In the genomic region with DNA sequence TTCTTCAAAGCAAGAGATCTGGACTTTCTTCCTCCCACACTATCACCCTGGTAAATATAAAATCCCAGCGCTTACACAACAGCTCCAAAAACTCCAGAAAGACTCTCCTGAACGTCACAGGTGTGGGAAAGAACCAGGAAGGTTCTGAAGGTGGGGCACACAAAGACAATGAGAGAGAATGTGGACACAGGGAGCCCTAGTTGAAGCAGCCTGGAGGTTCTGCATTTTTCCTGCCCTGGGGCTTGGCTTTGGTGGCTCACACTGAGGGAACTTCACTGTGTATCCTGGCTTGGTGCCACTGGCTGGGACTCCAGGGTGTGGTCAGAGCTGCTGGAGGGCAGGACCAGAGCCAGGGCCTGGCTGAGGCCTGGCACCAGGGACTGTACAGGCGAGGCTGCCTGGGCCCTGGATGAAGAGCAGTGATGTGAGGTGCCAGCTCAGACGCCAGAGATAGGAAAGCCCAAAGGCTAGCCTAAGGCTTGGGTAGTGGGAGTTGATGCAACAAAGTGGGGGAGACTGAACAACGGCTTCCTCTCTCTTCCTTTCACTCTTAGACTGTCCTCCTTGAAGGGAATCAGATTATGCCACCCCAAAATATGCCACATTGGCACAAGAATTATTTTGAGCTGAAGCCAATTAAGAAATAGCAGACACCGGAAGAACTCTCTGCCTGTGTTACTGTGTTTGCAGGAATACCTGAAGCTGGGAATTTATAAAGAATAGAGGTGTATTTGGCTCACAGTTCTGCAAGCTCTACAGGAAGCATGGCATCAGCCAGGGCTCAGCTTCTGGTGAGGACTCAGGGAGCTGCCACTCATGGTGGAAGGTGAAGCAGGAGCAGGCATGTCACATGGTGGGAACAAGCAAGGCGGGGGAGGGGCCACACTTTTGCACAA, we compare ENCODE assay signal across 1 cellular context.
TF ChIP-seq lines count a peak whose summit lies in the region.

No MANE protein-coding gene starts in this region.

TF ChIP-seq in K562, 482 proteins besides CTCF, POLR2A, EP300 and RAD21:
- TF ChIP-seq, protein P1, sequence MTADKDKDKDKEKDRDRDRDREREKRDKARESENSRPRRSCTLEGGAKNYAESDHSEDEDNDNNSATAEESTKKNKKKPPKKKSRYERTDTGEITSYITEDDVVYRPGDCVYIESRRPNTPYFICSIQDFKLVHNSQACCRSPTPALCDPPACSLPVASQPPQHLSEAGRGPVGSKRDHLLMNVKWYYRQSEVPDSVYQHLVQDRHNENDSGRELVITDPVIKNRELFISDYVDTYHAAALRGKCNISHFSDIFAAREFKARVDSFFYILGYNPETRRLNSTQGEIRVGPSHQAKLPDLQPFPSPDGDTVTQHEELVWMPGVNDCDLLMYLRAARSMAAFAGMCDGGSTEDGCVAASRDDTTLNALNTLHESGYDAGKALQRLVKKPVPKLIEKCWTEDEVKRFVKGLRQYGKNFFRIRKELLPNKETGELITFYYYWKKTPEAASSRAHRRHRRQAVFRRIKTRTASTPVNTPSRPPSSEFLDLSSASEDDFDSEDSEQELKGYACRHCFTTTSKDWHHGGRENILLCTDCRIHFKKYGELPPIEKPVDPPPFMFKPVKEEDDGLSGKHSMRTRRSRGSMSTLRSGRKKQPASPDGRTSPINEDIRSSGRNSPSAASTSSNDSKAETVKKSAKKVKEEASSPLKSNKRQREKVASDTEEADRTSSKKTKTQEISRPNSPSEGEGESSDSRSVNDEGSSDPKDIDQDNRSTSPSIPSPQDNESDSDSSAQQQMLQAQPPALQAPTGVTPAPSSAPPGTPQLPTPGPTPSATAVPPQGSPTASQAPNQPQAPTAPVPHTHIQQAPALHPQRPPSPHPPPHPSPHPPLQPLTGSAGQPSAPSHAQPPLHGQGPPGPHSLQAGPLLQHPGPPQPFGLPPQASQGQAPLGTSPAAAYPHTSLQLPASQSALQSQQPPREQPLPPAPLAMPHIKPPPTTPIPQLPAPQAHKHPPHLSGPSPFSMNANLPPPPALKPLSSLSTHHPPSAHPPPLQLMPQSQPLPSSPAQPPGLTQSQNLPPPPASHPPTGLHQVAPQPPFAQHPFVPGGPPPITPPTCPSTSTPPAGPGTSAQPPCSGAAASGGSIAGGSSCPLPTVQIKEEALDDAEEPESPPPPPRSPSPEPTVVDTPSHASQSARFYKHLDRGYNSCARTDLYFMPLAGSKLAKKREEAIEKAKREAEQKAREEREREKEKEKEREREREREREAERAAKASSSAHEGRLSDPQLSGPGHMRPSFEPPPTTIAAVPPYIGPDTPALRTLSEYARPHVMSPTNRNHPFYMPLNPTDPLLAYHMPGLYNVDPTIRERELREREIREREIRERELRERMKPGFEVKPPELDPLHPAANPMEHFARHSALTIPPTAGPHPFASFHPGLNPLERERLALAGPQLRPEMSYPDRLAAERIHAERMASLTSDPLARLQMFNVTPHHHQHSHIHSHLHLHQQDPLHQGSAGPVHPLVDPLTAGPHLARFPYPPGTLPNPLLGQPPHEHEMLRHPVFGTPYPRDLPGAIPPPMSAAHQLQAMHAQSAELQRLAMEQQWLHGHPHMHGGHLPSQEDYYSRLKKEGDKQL (CRISPR knock-in tag; IDR thresholded peaks at IDR 0.05; ENCODE audit: borderline replicate concordance) = no peak
- TF ChIP-seq HDAC3 (IDR thresholded peaks at IDR 0.05; ENCODE audit: borderline replicate concordance, partially characterized antibody) (no peak), SAFB2 (IDR thresholded peaks at IDR 0.05; ENCODE audit: borderline replicate concordance, low read depth, low read length, severe bottlenecking) (no peak), MYNN (IDR thresholded peaks at IDR 0.05) (no peak), MYNN (CRISPR knock-in tag; IDR thresholded peaks at IDR 0.05) (no peak), SRF (CRISPR knock-in tag; IDR thresholded peaks at IDR 0.05) (no peak), BHLHE40 (IDR thresholded peaks at IDR 0.05; ENCODE audit: low read length) (no peak), RAD51 (IDR thresholded peaks at IDR 0.05; ENCODE audit: borderline replicate concordance, low read depth) (0 out of 2 replicates have a peak, but pooled peaks have one; percentile 15), SRSF7 (optimal IDR thresholded peaks at IDR 0.05; ENCODE audit: low read depth, low read length) (no peak), SRSF9 (IDR thresholded peaks at IDR 0.05; ENCODE audit: borderline replicate concordance, low read depth, low read length) (no peak), XRCC3 (IDR thresholded peaks at IDR 0.05) (no peak), BDP1 (IDR thresholded peaks at IDR 0.05; ENCODE audit: insufficient read depth, insufficient read length) (no peak)
- TF ChIP-seq, protein P2, sequence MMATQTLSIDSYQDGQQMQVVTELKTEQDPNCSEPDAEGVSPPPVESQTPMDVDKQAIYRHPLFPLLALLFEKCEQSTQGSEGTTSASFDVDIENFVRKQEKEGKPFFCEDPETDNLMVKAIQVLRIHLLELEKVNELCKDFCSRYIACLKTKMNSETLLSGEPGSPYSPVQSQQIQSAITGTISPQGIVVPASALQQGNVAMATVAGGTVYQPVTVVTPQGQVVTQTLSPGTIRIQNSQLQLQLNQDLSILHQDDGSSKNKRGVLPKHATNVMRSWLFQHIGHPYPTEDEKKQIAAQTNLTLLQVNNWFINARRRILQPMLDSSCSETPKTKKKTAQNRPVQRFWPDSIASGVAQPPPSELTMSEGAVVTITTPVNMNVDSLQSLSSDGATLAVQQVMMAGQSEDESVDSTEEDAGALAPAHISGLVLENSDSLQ (IDR thresholded peaks at IDR 0.05) = peak; percentile 33; the same call in 1 of the 2 replicates
- TF ChIP-seq, protein P3, sequence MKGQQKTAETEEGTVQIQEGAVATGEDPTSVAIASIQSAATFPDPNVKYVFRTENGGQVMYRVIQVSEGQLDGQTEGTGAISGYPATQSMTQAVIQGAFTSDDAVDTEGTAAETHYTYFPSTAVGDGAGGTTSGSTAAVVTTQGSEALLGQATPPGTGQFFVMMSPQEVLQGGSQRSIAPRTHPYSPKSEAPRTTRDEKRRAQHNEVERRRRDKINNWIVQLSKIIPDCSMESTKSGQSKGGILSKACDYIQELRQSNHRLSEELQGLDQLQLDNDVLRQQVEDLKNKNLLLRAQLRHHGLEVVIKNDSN (CRISPR knock-in tag; IDR thresholded peaks at IDR 0.05) = peak; percentile 46; the same call in 1 of the 2 replicates
